Comparison of ENCODE assay signal across 8 cellular contexts in genomic region chr3:184134746-184135148, GRCh38. TPM values are rescaled to one million over a fixed set of nuclear protein-coding genes. Genes with fewer than 3 reads are reported as not detected.
DNase-seq lines count a peak whose midpoint lies in the region; ATAC-seq and TF ChIP-seq lines count a peak whose summit lies in the region.

No MANE protein-coding gene starts in this region.

- in situ Hi-C loops in mammary epithelial cell (cut with MboI; ENCODE audit: low sequenced_read_pairs in 2 of 2), result loop anchor here in 1 of 2 donors (5.0 to 10.0 kb wide), 2 partner anchors 113 to 220 kb away; partner anchors contain the start of genes ALG3 and EEF1AKMT4

- H3K27me3 ChIP-seq in mammary epithelial cell (ENCODE audit: insufficient read depth, low read length) (no peaks in the 10 kb centered on the region), uterus (no peaks in the 10 kb centered on the region)

- peak; percentile 27 to 36 for ATAC-seq in activated T-cell treated with anti-CD3 and anti-CD28 coated beads, Interleukin-2, amount 50 U/mL, for 4 hours
- peak; percentile 18 for ATAC-seq in memory B cell (ENCODE audit: low read depth)

- peak overlapping the region; percentile 95 for H3K4me3 Mint-ChIP-seq in activated T-cell treated with anti-CD3 and anti-CD28 coated beads, Interleukin-2, amount 50 U/mL, for 4 hours
- peak overlapping the region; percentile 91 for H3K4me3 Mint-ChIP-seq in memory B cell

- H3K9me3 ChIP-seq in mammary epithelial cell (replicated peaks; ENCODE audit: insufficient read depth, low read length) (no peaks in the 10 kb centered on the region), uterus (no peaks in the 10 kb centered on the region)

- peak overlapping the region; percentile 90 for H3K27ac Mint-ChIP-seq in memory B cell

- H3K36me3 Mint-ChIP-seq in activated T-cell treated with anti-CD3 and anti-CD28 coated beads, Interleukin-2, amount 50 U/mL, for 4 hours (ENCODE audit: insufficient read depth), result peaks cover 7% of the 10 kb centered on the region
- H3K36me3 Mint-ChIP-seq in memory B cell, result peaks cover 4% of the 10 kb centered on the region

- intact Hi-C loops in mammary epithelial cell (cut with micrococcal nuclease) (loop anchor here (2.0 kb wide), 5 partner anchors 40 to 240 kb away; partner anchors contain the start of genes ABCC5, ABCF3 and AP2M1), uterus (cut with DNase I; ENCODE audit: low total_unique reads) (loop anchor here (5.0 kb wide), 1 partner anchor 113 kb away; the partner anchor contains the start of genes ALG3 and EEF1AKMT4)

- no peaks in the 10 kb centered on the region for H3K27me3 Mint-ChIP-seq in activated T-cell treated with anti-CD3 and anti-CD28 coated beads, Interleukin-2, amount 50 U/mL, for 4 hours (ENCODE audit: low read depth)
- no peaks in the 10 kb centered on the region for H3K27me3 Mint-ChIP-seq in memory B cell

- H3K27ac ChIP-seq in mammary epithelial cell (ENCODE audit: insufficient read depth, low read depth, low read length) (peak overlapping the region; percentile 51), uterus (peak overlapping the region; percentile 86 to 94)

- H3K4me1 Mint-ChIP-seq in activated T-cell treated with anti-CD3 and anti-CD28 coated beads, Interleukin-2, amount 50 U/mL, for 4 hours (ENCODE audit: low read depth), result peaks cover 35% of the 10 kb centered on the region
- H3K4me1 Mint-ChIP-seq in memory B cell, result peaks cover 28% of the 10 kb centered on the region

- H4K20me1 ChIP-seq in mammary epithelial cell (ENCODE audit: insufficient read depth, low read length), result no peaks in the 10 kb centered on the region

- peak overlapping the region; percentile 72 for H3K9ac ChIP-seq in mammary epithelial cell (ENCODE audit: insufficient read depth, low read length)

- no peak for TF ChIP-seq POLR2A in uterus (IDR thresholded peaks at IDR 0.05)

- 1% methylated on average over 10 of the region's 21 CpGs for WGBS in mammary epithelial cell (ENCODE audit: low coverage, missing lambda C conversion rate)

- DNase-seq in activated T-cell treated with anti-CD3 and anti-CD28 coated beads, Interleukin-2, amount 50 U/mL, for 4 hours, result no peak
- no peak for DNase-seq in activated T-cell treated with anti-CD3 and anti-CD28 coated beads, Interleukin-2, amount 50 U/mL, for 48 hours
- DNase-seq in Jurkat, Clone E6-1 (ENCODE audit: low read depth, low spot score), result no peak
- no peak for DNase-seq in mammary epithelial cell
- no peak for DNase-seq in memory B cell (ENCODE audit: low spot score in 2 of 2)
- DNase-seq in uterus, result no peak
- DNase-seq in SW480 (ENCODE audit: low spot score), result no peak
- no peak for DNase-seq in AG08395 (ENCODE audit: low spot score)

- H3K4me2 ChIP-seq in mammary epithelial cell (ENCODE audit: insufficient read depth, low read depth, low read length), result peak overlapping the region; percentile 81

- no TSS peak for BruUV-seq in mammary epithelial cell (replicated peaks; lab: Mats Ljungman, UMichigan)

- peaks cover 43% of the 10 kb centered on the region for H3K79me2 ChIP-seq in mammary epithelial cell (ENCODE audit: insufficient read depth, low read length)

- CTCF ChIA-PET in mammary epithelial cell (lab: Charles Lee; ENCODE audit: low non-redundant PET), result interaction anchor here (0.6 kb wide), 1 partner anchor 95 kb away, joined by 4 read pairs; no protein-coding TSS in a partner anchor

- H2AFZ ChIP-seq in mammary epithelial cell (ENCODE audit: low read depth, low read length), result peak overlapping the region; percentile 97

- peaks cover 12% of the 10 kb centered on the region for H3K4me1 ChIP-seq in mammary epithelial cell (ENCODE audit: insufficient read depth, low read length)
- no peaks in the 10 kb centered on the region for H3K4me1 ChIP-seq in uterus

- H3K4me3 ChIP-seq in Jurkat, Clone E6-1 (ENCODE audit: low read length), result peak overlapping the region; percentile 99
- H3K4me3 ChIP-seq in mammary epithelial cell (replicated peaks in 1 of 3; ENCODE audit: insufficient read depth in 1 of 3, low read depth in 2 of 3, low read length in 3 of 3), result peak overlapping the region; percentile 51 to 88 (median 86)
- H3K4me3 ChIP-seq in uterus, result peak overlapping the region; percentile 67 to 93

- dilution Hi-C loops in mammary epithelial cell (cut with HindIII; ENCODE audit: low sequenced_read_pairs), result no loop called here

- H3K9me3 Mint-ChIP-seq in activated T-cell treated with anti-CD3 and anti-CD28 coated beads, Interleukin-2, amount 50 U/mL, for 4 hours, result no peaks in the 10 kb centered on the region
- H3K9me3 Mint-ChIP-seq in memory B cell, result no peaks in the 10 kb centered on the region

- H3K36me3 ChIP-seq in mammary epithelial cell (ENCODE audit: insufficient read depth, low read length) (no peaks in the 10 kb centered on the region), uterus (no peaks in the 10 kb centered on the region)

- TF ChIP-seq CTCF in mammary epithelial cell (conservative IDR thresholded peaks at IDR 0.05 in 1 of 2, IDR thresholded peaks at IDR 0.05 in 1 of 2; ENCODE audit: extremely low read depth in 1 of 2, insufficient read depth in 1 of 2, low read depth in 1 of 2, low read length in 2 of 2) (no peak), uterus (IDR thresholded peaks at IDR 0.05) (no peak)

RNA-seq across cellular contexts. Expression of gene EIF2B5, which starts 0.4 kb away (rescaled TPM):
- total RNA-seq in activated T-cell treated with anti-CD3 and anti-CD28 coated beads, Interleukin-2, amount 50 U/mL, for 4 hours, result 10 to 100 TPM; 91.7 to 94.5 (median 92.6) TPM
- 76.1 TPM for polyA plus RNA-seq in Jurkat, Clone E6-1 (2012; ENCODE audit: insufficient read depth, insufficient read length)
- 10 to 100 TPM; 24.5 to 34.8 TPM for total RNA-seq in mammary epithelial cell
- polyA plus RNA-seq in mammary epithelial cell, result 32.8 TPM
- polyA minus RNA-seq in mammary epithelial cell, result 61.6 TPM
- total RNA-seq in uterus, result 10 to 100 TPM in 3 of 4 donors, 1 to 10 TPM in 1; 6.5 to 48.0 (median 32.3) TPM

RNA-seq across cellular contexts. Expression of gene DVL3, which starts 20.4 kb away (rescaled TPM):
- total RNA-seq in activated T-cell treated with anti-CD3 and anti-CD28 coated beads, Interleukin-2, amount 50 U/mL, for 4 hours, result 10 to 100 TPM; 38.7 to 46.4 (median 40.3) TPM
- 48.0 TPM for polyA plus RNA-seq in Jurkat, Clone E6-1 (2012; ENCODE audit: insufficient read depth, insufficient read length)
- 10 to 100 TPM; 35.2 to 58.7 TPM for total RNA-seq in mammary epithelial cell
- polyA plus RNA-seq in mammary epithelial cell, result 20.4 TPM
- polyA minus RNA-seq in mammary epithelial cell, result 18.0 TPM
- total RNA-seq in uterus, result 10 to 100 TPM; 20.5 to 86.3 (median 57.4) TPM

RNA-seq across cellular contexts. Expression of gene HTR3E, which starts 37.9 kb away (rescaled TPM):
- total RNA-seq in activated T-cell treated with anti-CD3 and anti-CD28 coated beads, Interleukin-2, amount 50 U/mL, for 4 hours, result not detected
- not detected for polyA plus RNA-seq in Jurkat, Clone E6-1 (2012; ENCODE audit: insufficient read depth, insufficient read length)
- total RNA-seq in mammary epithelial cell (not detected), uterus (not detected)
- polyA plus RNA-seq in mammary epithelial cell, result not detected
- not detected for polyA minus RNA-seq in mammary epithelial cell

RNA-seq across cellular contexts. Expression of gene AP2M1, which starts 39.9 kb away (rescaled TPM):
- total RNA-seq in activated T-cell treated with anti-CD3 and anti-CD28 coated beads, Interleukin-2, amount 50 U/mL, for 4 hours, result 100 to 1,000 TPM; 242 to 255 (median 251) TPM
- 330 TPM for polyA plus RNA-seq in Jurkat, Clone E6-1 (2012; ENCODE audit: insufficient read depth, insufficient read length)
- total RNA-seq in mammary epithelial cell (100 to 1,000 TPM; 291 to 348 TPM), uterus (100 to 1,000 TPM in 3 of 4 donors, 10 to 100 TPM in 1; 81.8 to 248 (median 172) TPM)
- polyA plus RNA-seq in mammary epithelial cell, result 441 TPM
- polyA minus RNA-seq in mammary epithelial cell, result 388 TPM

RNA-seq across cellular contexts. Expression of gene ABCF3, which starts 51.3 kb away (rescaled TPM):
- total RNA-seq in activated T-cell treated with anti-CD3 and anti-CD28 coated beads, Interleukin-2, amount 50 U/mL, for 4 hours, result 10 to 100 TPM; 79.7 to 91.2 (median 84.4) TPM
- polyA plus RNA-seq in Jurkat, Clone E6-1 (2012; ENCODE audit: insufficient read depth, insufficient read length), result 57.7 TPM
- 10 to 100 TPM; 50.8 to 58.2 TPM for total RNA-seq in mammary epithelial cell
- 47.4 TPM for polyA plus RNA-seq in mammary epithelial cell
- 98.9 TPM for polyA minus RNA-seq in mammary epithelial cell
- total RNA-seq in uterus, result 10 to 100 TPM; 11.8 to 73.0 (median 36.8) TPM
